Comparison of ENCODE assay signal across 8 cellular contexts in genomic region chr4:182447938-182448280, GRCh38.
A peak's percentile ranks its signal among the peaks of the same experiment; 100 is the strongest.
DNase-seq lines count a peak whose midpoint lies in the region; ATAC-seq and TF ChIP-seq lines count a peak whose summit lies in the region.

No MANE protein-coding gene starts in this region.

- no peak overlapping the region for H3K4ac ChIP-seq in neuronal stem cell (ENCODE audit: low read length)

- ATAC-seq in CD4-positive, alpha-beta T cell (ENCODE audit: poor library complexity): no peak

- H2BK5ac ChIP-seq in neuronal stem cell (ENCODE audit: low read length): peak overlapping the region; percentile 87

- H3K9me3 ChIP-seq in CD4-positive, alpha-beta T cell (ENCODE audit: control insufficient read depth, low read length): no peaks in the 10 kb centered on the region
- H3K9me3 ChIP-seq in neuronal stem cell (replicated peaks in 1 of 2; ENCODE audit: control insufficient read depth in 2 of 2, insufficient read depth in 1 of 2, low read depth in 1 of 2, low read length in 2 of 2): no peaks in the 10 kb centered on the region

- H3K4me3 Mint-ChIP-seq in CD4-positive, alpha-beta T cell: peak overlapping the region; percentile 70

- no peak overlapping the region for H4K91ac ChIP-seq in neuronal stem cell (ENCODE audit: low read depth, low read length, poor library complexity)

- H2AFZ ChIP-seq in neuronal stem cell (ENCODE audit: low read length): peak overlapping the region; percentile 94

- H2BK12ac ChIP-seq in neuronal stem cell (ENCODE audit: low read length): peak overlapping the region; percentile 99

- H3K79me1 ChIP-seq in neuronal stem cell (ENCODE audit: low read depth, low read length): peaks cover 7% of the 10 kb centered on the region

- peak overlapping the region; percentile 97 for H3K14ac ChIP-seq in neuronal stem cell (ENCODE audit: low read length)

- no peaks in the 10 kb centered on the region for H3K36me3 Mint-ChIP-seq in CD4-positive, alpha-beta T cell (ENCODE audit: low read depth)

- CTCF ChIA-PET in CD4-positive, alpha-beta T cell (lab: Charles Lee): no interaction called here
- CTCF ChIA-PET in GM10248 (lab: Yijun Ruan, JAX): no interaction called here

- WGBS in neuronal stem cell (ENCODE audit: extremely low coverage in 2 of 2, insufficient read length in 2 of 2, insufficient replicate concordance in 1 of 2), 2 donors: no CpG with 5 or more reads among the region's 22 CpGs

- H3K27ac ChIP-seq in CD4-positive, alpha-beta T cell (ENCODE audit: low read depth, low read length): no peak overlapping the region
- H3K27ac ChIP-seq in neuronal stem cell (replicated peaks; ENCODE audit: low read length): peak overlapping the region; percentile 75

- H3K4me3 ChIP-seq in fibroblast of villous mesenchyme (ENCODE audit: low read depth, low read length): peak overlapping the region; percentile 63
- peak overlapping the region; percentile 54 to 92 for H3K4me3 ChIP-seq in neuronal stem cell (ENCODE audit: low read length in 2 of 2)

- POLR2A ChIA-PET in CD4-positive, alpha-beta T cell (lab: Charles Lee): no interaction called here
- POLR2A ChIA-PET in GM10248 (lab: Yijun Ruan, JAX): no interaction called here

- TF ChIP-seq CTCF in CD4-positive, alpha-beta T cell (IDR thresholded peaks at IDR 0.05): no peak
- TF ChIP-seq CTCF in fibroblast of villous mesenchyme (IDR thresholded peaks at IDR 0.05; ENCODE audit: insufficient read depth, low read depth, low read length) (no peak), GM10248 (IDR thresholded peaks at IDR 0.05; ENCODE audit: control extremely low read depth, extremely low read depth, low read depth, missing control alignments) (no peak)

- peak overlapping the region; percentile 97 for H3K23ac ChIP-seq in neuronal stem cell (ENCODE audit: low read depth, low read length, poor library complexity)

- peak overlapping the region; percentile 99 for H3K9ac ChIP-seq in neuronal stem cell (ENCODE audit: low read depth, low read length, poor library complexity)

- peaks cover 65% of the 10 kb centered on the region for H3K27me3 ChIP-seq in CD4-positive, alpha-beta T cell (ENCODE audit: control insufficient read depth, insufficient read depth, low read length)
- no peaks in the 10 kb centered on the region for H3K27me3 ChIP-seq in neuronal stem cell (ENCODE audit: control insufficient read depth in 3 of 3, insufficient read depth in 3 of 3, low read depth in 1 of 3, low read length in 3 of 3)

- H3K4me1 Mint-ChIP-seq in CD4-positive, alpha-beta T cell (ENCODE audit: low read depth): peaks cover 25% of the 10 kb centered on the region

- peaks cover 2 to 7% of the 10 kb centered on the region in 2 donors for H3K4me1 ChIP-seq in neuronal stem cell (ENCODE audit: control insufficient read depth in 2 of 2, insufficient read depth in 1 of 2, low read depth in 1 of 2, low read length in 2 of 2)

- no peak overlapping the region for H4K8ac ChIP-seq in neuronal stem cell (ENCODE audit: low read depth, low read length)

- peaks cover 75% of the 10 kb centered on the region for H3K27me3 Mint-ChIP-seq in CD4-positive, alpha-beta T cell

- no peak for DNase-seq in CD4-positive, alpha-beta T cell
- DNase-seq in SK-N-DZ (ENCODE audit: low spot score): peak; percentile 26
- no peak for DNase-seq in fibroblast of villous mesenchyme (ENCODE audit: low read depth)
- no peak for DNase-seq in neuronal stem cell (ENCODE audit: low spot score)
- DNase-seq in T1000 (lab: John Stamatoyannopoulos, UW): no peak
- no peak for DNase-seq in HuH-7 (ENCODE audit: low spot score)
- DNase-seq in GM10248 (ENCODE audit: extremely low spot score): no peak
- DNase-seq in superior temporal gyrus (ENCODE audit: extremely low spot score): no peak

- H2BK15ac ChIP-seq in neuronal stem cell (ENCODE audit: low read length): peak overlapping the region; percentile 100

- peaks cover 0 to 4% of the 10 kb centered on the region in 2 donors for H3K36me3 ChIP-seq in neuronal stem cell (replicated peaks in 1 of 2; ENCODE audit: control insufficient read depth in 2 of 2, insufficient read depth in 2 of 2, low read length in 2 of 2)

- H3K18ac ChIP-seq in neuronal stem cell (ENCODE audit: low read length): peak overlapping the region; percentile 97

- peak overlapping the region; percentile 93 for H3K4me2 ChIP-seq in neuronal stem cell (ENCODE audit: insufficient read depth, low read length, poor library complexity, severe bottlenecking)

- no peak overlapping the region for H3K27ac Mint-ChIP-seq in CD4-positive, alpha-beta T cell

- H2BK120ac ChIP-seq in neuronal stem cell (ENCODE audit: low read depth, low read length): peak overlapping the region; percentile 97

- intact Hi-C loops in CD4-positive, alpha-beta T cell (cut with DNase I, micrococcal nuclease): no loop called here

- peak overlapping the region; percentile 37 for H2AK5ac ChIP-seq in neuronal stem cell (ENCODE audit: low read depth, low read length)

- H3K9me3 Mint-ChIP-seq in CD4-positive, alpha-beta T cell: no peaks in the 10 kb centered on the region
